ENCODE assay signal across 16 cellular contexts in genomic region chr10:3186365-3186764, GRCh38.
DNase-seq lines count a peak whose midpoint lies in the region; ATAC-seq and TF ChIP-seq lines count a peak whose summit lies in the region.
"Had no signal": no experiment of that assay in that cellular context is flagged by ENCODE, and none has a peak within 500 bp of the region (broad histone marks: within the 10 kb centered on the region; RNA-seq: fewer than 3 reads in every experiment).

No MANE protein-coding gene starts in this region.

- ATAC-seq in GM18511 (IDR thresholded peaks at IDR 0.05; ENCODE audit: unreplicated experiment) (no peak), GM21786 (IDR thresholded peaks at IDR 0.05; ENCODE audit: unreplicated experiment) (no peak)

- no peak for TF ChIP-seq CTCF in WERI-Rb-1 (IDR thresholded peaks at IDR 0.05; ENCODE audit: low read depth, low read length)

- H3K36me3 ChIP-seq in effector memory CD4-positive, alpha-beta T cell (ENCODE audit: control insufficient read depth, insufficient read depth, low read length), result no peaks in the 10 kb centered on the region
- H3K36me3 ChIP-seq in WERI-Rb-1, result no peaks in the 10 kb centered on the region
- H3K36me3 ChIP-seq: BLaER1 treated with 17β-estradiol and CSF1 and Interleukin-3, amounts not matched to agents 10 nM and 100 nM; colonic mucosa; esophagus muscularis mucosa; ovary had no signal

- H3K36me3 Mint-ChIP-seq in activated T-cell treated with anti-CD3 and anti-CD28 coated beads, Interleukin-2, amount 50 U/mL, for 24 hours (ENCODE audit: low read depth), result no peaks in the 10 kb centered on the region

- no peaks in the 10 kb centered on the region for H3K9me3 Mint-ChIP-seq in activated T-cell treated with anti-CD3 and anti-CD28 coated beads, Interleukin-2, amount 50 U/mL, for 24 hours

- H3K27me3 ChIP-seq in effector memory CD4-positive, alpha-beta T cell (replicated peaks; ENCODE audit: control insufficient read depth, insufficient read depth, low read length, poor library complexity, severe bottlenecking), result no peaks in the 10 kb centered on the region
- no peaks in the 10 kb centered on the region for H3K27me3 ChIP-seq in WERI-Rb-1 (ENCODE audit: insufficient read depth, low read depth, severe bottlenecking)
- H3K27me3 ChIP-seq: BLaER1 treated with 17β-estradiol and CSF1 and Interleukin-3, amounts not matched to agents 10 nM and 100 nM; colonic mucosa; esophagus muscularis mucosa; ovary had no signal

- no peaks in the 10 kb centered on the region for H3K9me3 ChIP-seq in effector memory CD4-positive, alpha-beta T cell (ENCODE audit: control insufficient read depth, low read length)
- H3K9me3 ChIP-seq in WERI-Rb-1 (ENCODE audit: severe bottlenecking), result no peaks in the 10 kb centered on the region
- H3K9me3 ChIP-seq: colonic mucosa, esophagus muscularis mucosa, ovary, SK-N-SH had no signal

- H3K4me1 ChIP-seq in effector memory CD4-positive, alpha-beta T cell (ENCODE audit: control insufficient read depth, insufficient read depth, low read length, poor library complexity, severe bottlenecking), result peaks cover 5% of the 10 kb centered on the region
- H3K4me1 ChIP-seq: colonic mucosa, esophagus muscularis mucosa had no signal

- peak overlapping the region; percentile 69 for H3K27ac Mint-ChIP-seq in activated T-cell treated with anti-CD3 and anti-CD28 coated beads, Interleukin-2, amount 50 U/mL, for 24 hours

- H3K4me1 Mint-ChIP-seq in activated T-cell treated with anti-CD3 and anti-CD28 coated beads, Interleukin-2, amount 50 U/mL, for 24 hours (ENCODE audit: low read depth), result peaks cover 22% of the 10 kb centered on the region

- H3K4me3 Mint-ChIP-seq in activated T-cell treated with anti-CD3 and anti-CD28 coated beads, Interleukin-2, amount 50 U/mL, for 24 hours, result peak overlapping the region; percentile 15

- H3K27ac ChIP-seq in effector memory CD4-positive, alpha-beta T cell (ENCODE audit: insufficient read depth, low read length, poor library complexity, severe bottlenecking), result no peak overlapping the region
- no peak overlapping the region for H3K27ac ChIP-seq in WERI-Rb-1
- H3K27ac ChIP-seq: BLaER1 treated with 17β-estradiol and CSF1 and Interleukin-3, amounts not matched to agents 10 nM and 100 nM; colonic mucosa; esophagus muscularis mucosa; ovary; skin epidermis had no signal

- peak; percentile 45 to 51 for DNase-seq in activated CD4-positive, alpha-beta T cell treated with anti-CD3 and anti-CD28 coated beads for 4 hours
- no peak for DNase-seq in activated T-cell treated with anti-CD3 and anti-CD28 coated beads, Interleukin-2, amount 50 U/mL, for 24 hours
- DNase-seq in effector memory CD4-positive, alpha-beta T cell, result peak in 2 of 3 donors; percentile 5 to 9
- DNase-seq in stimulated activated CD8-positive, alpha-beta memory T cell treated with anti-CD3 and anti-CD28 coated beads, Interleukin-7, amount 100 ng/mL, for 4 hours (ENCODE audit: low read depth in 2 of 2), result peak; percentile 33 to 34
- no peak for DNase-seq in cerebellar cortex (ENCODE audit: low spot score)
- DNase-seq in WERI-Rb-1, result no peak
- DNase-seq: amygdala, colonic mucosa, NCI-H2227 treated with DMSO at 0.1 percent for 48 hours, ovary, SK-N-SH had no signal

- peaks cover 38% of the 10 kb centered on the region for H3K27me3 Mint-ChIP-seq in activated T-cell treated with anti-CD3 and anti-CD28 coated beads, Interleukin-2, amount 50 U/mL, for 24 hours

- no peak overlapping the region for H3K4me3 ChIP-seq in effector memory CD4-positive, alpha-beta T cell (ENCODE audit: insufficient read depth, low read depth, low read length, poor library complexity, severe bottlenecking)
- no peak overlapping the region for H3K4me3 ChIP-seq in WERI-Rb-1 (ENCODE audit: low read depth, low read length)
- H3K4me3 ChIP-seq: BLaER1 treated with 17β-estradiol and CSF1 and Interleukin-3, amounts not matched to agents 10 nM and 100 nM; colonic mucosa; esophagus muscularis mucosa; ovary; skin epidermis had no signal

Comparison
In these comparisons a context has a peak if more than half of its experiments do, and no peak if none do; other contexts are left out.
1. DNase-seq: peak in activated CD4-positive, alpha-beta T cell treated with anti-CD3 and anti-CD28 coated beads for 4 hours (2 of 2), effector memory CD4-positive, alpha-beta T cell (2 of 3) and stimulated activated CD8-positive, alpha-beta memory T cell treated with anti-CD3 and anti-CD28 coated beads, Interleukin-7, amount 100 ng/mL, for 4 hours (2 of 2); none in activated T-cell treated with anti-CD3 and anti-CD28 coated beads, Interleukin-2, amount 50 U/mL, for 24 hours (single experiment), cerebellar cortex (single experiment) and WERI-Rb-1 (single experiment).